2 cellular contexts compared by ENCODE assay signal in genomic region chr2:96241901-96242611, GRCh38.
A peak's percentile ranks its signal among the peaks of the same experiment; 100 is the strongest.
TF ChIP-seq lines count a peak whose summit lies in the region.

No MANE protein-coding gene starts in this region.

TF ChIP-seq in endothelial cell of umbilical vein, 7 proteins besides CTCF, POLR2A, EP300 and RAD21 (continued from another document):
- TF ChIP-seq MAX (IDR thresholded peaks at IDR 0.05; ENCODE audit: insufficient read depth, insufficient read length) (no peak), POLR2AphosphoS5 (IDR thresholded peaks at IDR 0.05; ENCODE audit: insufficient read depth, low read depth, low read length) (peak; percentile 44), JUN (IDR thresholded peaks at IDR 0.05; ENCODE audit: borderline replicate concordance, insufficient read depth, insufficient read length, low read depth) (no peak)

TF ChIP-seq in HEK293T, 16 proteins besides CTCF, POLR2A, EP300 and RAD21 (continued from another document):
- TF ChIP-seq, protein P1, sequence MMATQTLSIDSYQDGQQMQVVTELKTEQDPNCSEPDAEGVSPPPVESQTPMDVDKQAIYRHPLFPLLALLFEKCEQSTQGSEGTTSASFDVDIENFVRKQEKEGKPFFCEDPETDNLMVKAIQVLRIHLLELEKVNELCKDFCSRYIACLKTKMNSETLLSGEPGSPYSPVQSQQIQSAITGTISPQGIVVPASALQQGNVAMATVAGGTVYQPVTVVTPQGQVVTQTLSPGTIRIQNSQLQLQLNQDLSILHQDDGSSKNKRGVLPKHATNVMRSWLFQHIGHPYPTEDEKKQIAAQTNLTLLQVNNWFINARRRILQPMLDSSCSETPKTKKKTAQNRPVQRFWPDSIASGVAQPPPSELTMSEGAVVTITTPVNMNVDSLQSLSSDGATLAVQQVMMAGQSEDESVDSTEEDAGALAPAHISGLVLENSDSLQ (IDR thresholded peaks at IDR 0.05): no peak
- TF ChIP-seq ZNF384 (IDR thresholded peaks at IDR 0.05): no peak
- TF ChIP-seq ELF4 (IDR thresholded peaks at IDR 0.05): no peak
- TF ChIP-seq FOXM1 (IDR thresholded peaks at IDR 0.05; ENCODE audit: borderline replicate concordance): no peak
- TF ChIP-seq CTBP1 (IDR thresholded peaks at IDR 0.05; ENCODE audit: borderline replicate concordance): no peak
- TF ChIP-seq L3MBTL2 (conservative IDR thresholded peaks at IDR 0.05): no peak
- no peak for TF ChIP-seq LEF1 (IDR thresholded peaks at IDR 0.05; ENCODE audit: borderline replicate concordance)
- no peak for TF ChIP-seq NFRKB (IDR thresholded peaks at IDR 0.05)
